In the genomic region with DNA sequence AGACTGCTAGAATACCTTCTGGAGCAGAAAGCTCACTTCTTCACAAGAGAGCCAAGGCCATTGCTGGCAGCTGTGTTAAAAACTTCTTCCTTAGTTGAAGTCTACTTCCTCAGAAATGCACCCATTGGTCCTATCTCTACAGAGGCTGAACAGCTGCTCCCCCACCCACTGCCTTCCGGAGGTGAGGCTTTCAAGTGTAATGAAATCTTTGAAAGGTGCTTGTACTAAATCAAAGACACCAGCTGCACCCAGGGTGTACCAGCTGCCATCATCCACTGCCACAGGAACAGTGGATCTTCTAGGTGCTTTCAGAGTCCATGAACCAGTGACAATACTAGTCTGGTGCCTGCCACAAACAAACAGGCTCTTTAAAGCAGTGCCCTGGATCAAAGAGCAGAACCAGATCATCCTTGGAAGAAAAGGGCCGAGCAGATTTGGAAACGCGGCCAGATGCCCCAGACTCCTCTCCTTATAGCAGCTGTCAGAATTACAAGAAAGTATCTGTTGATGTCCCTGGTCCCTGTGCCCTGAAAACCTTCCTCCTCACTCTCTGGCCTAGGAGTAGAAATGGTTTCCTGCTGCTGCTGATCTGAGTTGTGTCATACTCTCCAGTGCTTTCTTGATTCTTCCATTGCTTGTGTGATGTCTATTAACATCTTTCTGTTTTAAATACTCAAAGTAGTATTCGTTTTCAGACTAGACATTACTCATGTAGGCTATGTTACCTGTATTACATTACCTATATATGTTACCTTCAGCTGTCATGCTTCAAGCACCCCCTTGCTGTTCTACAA, we compare ENCODE assay signal across 7 cellular contexts. TPM values are rescaled to one million over a fixed set of nuclear protein-coding genes. Genes with fewer than 3 reads are reported as not detected.
A peak's percentile ranks its signal among the peaks of the same experiment; 100 is the strongest.
DNase-seq lines count a peak whose midpoint lies in the region; TF ChIP-seq lines count a peak whose summit lies in the region.

No MANE protein-coding gene starts in this region.

- no peak overlapping the region for H3K9ac ChIP-seq in GM23248

- H3K36me3 ChIP-seq in left ventricle myocardium inferior (no peaks in the 10 kb centered on the region), GM23248 (ENCODE audit: low read depth) (no peaks in the 10 kb centered on the region)

- no peaks in the 10 kb centered on the region for H3K9me2 ChIP-seq in GM23248 (ENCODE audit: insufficient read depth)

- H3K4me1 ChIP-seq in left ventricle myocardium inferior = peaks cover 42% of the 10 kb centered on the region
- peaks cover 14% of the 10 kb centered on the region for H3K4me1 ChIP-seq in GM23248 (ENCODE audit: insufficient read depth)

- peak; percentile 14 for DNase-seq in NCI-H2107 treated with DMSO at 0.1 percent for 48 hours (lab: John Stamatoyannopoulos, UW; ENCODE audit: unreplicated experiment)
- peak; percentile 40 to 53 for DNase-seq in activated CD4-positive, alpha-beta T cell treated with anti-CD3 and anti-CD28 coated beads, Interleukin-2, amount 50 U/mL, for 48 hours
- DNase-seq in left ventricle myocardium inferior = no peak
- peak; percentile 24 for DNase-seq in stimulated activated naive CD4-positive, alpha-beta T cell treated with Interleukin-2 at 50 U/mL for 16 hours (lab: John Stamatoyannopoulos, UW)
- no peak for DNase-seq in GM23248
- no peak for DNase-seq in DMS79 treated with DMSO at 0.1 percent for 48 hours (lab: John Stamatoyannopoulos, UW)
- no peak for DNase-seq in SK-N-DZ (ENCODE audit: low spot score)

- in situ Hi-C loops in GM23248 (cut with MboI) = no loop called here

- peaks cover 16% of the 10 kb centered on the region for H3F3A ChIP-seq in GM23248 (ENCODE audit: insufficient read depth)

- no peak overlapping the region for H3K4me2 ChIP-seq in GM23248 (ENCODE audit: unreplicated experiment)

- H2AFZ ChIP-seq in GM23248 = no peak overlapping the region

- TF ChIP-seq CTCF in left ventricle myocardium inferior (IDR thresholded peaks at IDR 0.05; ENCODE audit: borderline replicate concordance) = no peak

- H3K27me3 ChIP-seq in left ventricle myocardium inferior (ENCODE audit: low read depth) (no peaks in the 10 kb centered on the region), GM23248 (replicated peaks; ENCODE audit: insufficient read depth) (no peaks in the 10 kb centered on the region)

- intact Hi-C loops in left ventricle myocardium inferior (cut with micrococcal nuclease) = no loop called here

- no peaks in the 10 kb centered on the region for H3K79me2 ChIP-seq in GM23248 (ENCODE audit: insufficient read depth)

- no peak overlapping the region for H3K4me3 ChIP-seq in left ventricle myocardium inferior
- H3K4me3 ChIP-seq in GM23248 = no peak overlapping the region

- no peaks in the 10 kb centered on the region for H3K9me3 ChIP-seq in left ventricle myocardium inferior (replicated peaks)
- H3K9me3 ChIP-seq in GM23248 (ENCODE audit: low read depth) = no peaks in the 10 kb centered on the region

- H4K20me1 ChIP-seq in GM23248 (ENCODE audit: insufficient read depth) = no peaks in the 10 kb centered on the region

- H3K27ac ChIP-seq in left ventricle myocardium inferior (replicated peaks) (peak overlapping the region; percentile 79), GM23248 (no peak overlapping the region)

- 82 to 83% methylated on average over 5 of the region's 5 CpGs for WGBS in GM23248 (ENCODE audit: low coverage in 1 of 2, low lambda C conversion rate in 2 of 2, missing lambda C conversion rate in 2 of 2), 2 experiments

RNA-seq across cellular contexts. Expression of gene HERC1, which starts 26.6 kb away (rescaled TPM):
- total RNA-seq in left ventricle myocardium inferior = 67.6 TPM
- total RNA-seq in GM23248 (2014; rRNA removed; shearing (Covaris generic)) = 49.4 and 64.0 TPM in 2 replicates
- 12.5 and 14.5 TPM in 2 replicates for polyA plus RNA-seq in GM23248 (2016; fragmentation: Nextera tagmentation; extraction: Ambion mirVana)
- polyA plus RNA-seq in SK-N-DZ (2014; cell fraction: cytosol; rRNA removed) = 60.9 and 63.2 TPM in 2 replicates
- polyA plus RNA-seq in SK-N-DZ (2014; cell fraction: nucleus; rRNA removed) = 47.2 and 59.9 TPM in 2 replicates

Comparison
In these comparisons a context has a peak if more than half of its experiments do, and no peak if none do; other contexts are left out.
1. DNase-seq: peak in NCI-H2107 treated with DMSO at 0.1 percent for 48 hours (single experiment), activated CD4-positive, alpha-beta T cell treated with anti-CD3 and anti-CD28 coated beads, Interleukin-2, amount 50 U/mL, for 48 hours (2 of 2) and stimulated activated naive CD4-positive, alpha-beta T cell treated with Interleukin-2 at 50 U/mL for 16 hours (single experiment); none in left ventricle myocardium inferior (single experiment), GM23248 (single experiment), DMS79 treated with DMSO at 0.1 percent for 48 hours (single experiment) and SK-N-DZ (single experiment).